8 cellular contexts compared by ENCODE assay signal in the genomic region with DNA sequence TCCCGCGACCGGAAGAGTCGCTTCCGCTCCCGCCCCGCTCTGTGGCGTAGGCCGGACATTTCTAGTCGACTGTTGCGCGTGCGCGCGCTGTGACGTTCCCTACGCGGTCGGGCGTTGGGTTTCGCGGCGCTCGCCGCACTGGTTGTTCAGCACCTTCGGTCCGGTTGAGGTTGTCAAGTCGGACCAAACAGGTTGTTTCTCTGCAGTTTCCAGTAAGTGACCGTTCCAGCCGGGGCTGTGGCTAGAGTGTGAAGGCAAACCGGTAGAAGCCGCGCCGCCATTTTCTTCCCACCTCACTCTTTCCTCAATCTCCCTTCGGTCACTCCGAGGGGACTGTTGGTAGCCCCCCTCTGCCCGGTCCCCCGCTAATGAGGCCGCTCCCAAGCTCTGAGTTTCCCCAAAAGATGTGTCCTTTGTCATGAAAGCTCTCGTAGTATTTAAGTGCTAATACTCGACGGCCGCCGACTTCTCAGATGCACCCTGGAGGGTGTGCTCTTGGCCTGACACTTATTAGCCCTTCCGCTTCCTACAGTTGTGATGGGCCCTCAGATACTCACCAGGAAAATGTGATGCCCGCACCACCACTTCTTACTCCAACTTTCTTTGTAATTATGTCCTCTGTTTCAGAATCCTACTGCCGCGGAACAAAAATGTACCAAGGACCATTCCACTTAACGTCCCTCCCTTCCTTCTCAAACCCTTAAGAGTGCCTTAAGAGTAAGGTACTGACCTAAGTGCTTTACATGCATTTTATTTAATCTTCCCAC. TPM values are rescaled to one million over a fixed set of nuclear protein-coding genes. Genes with fewer than 3 reads are reported as not detected.
DNase-seq lines count a peak whose midpoint lies in the region; ATAC-seq and TF ChIP-seq lines count a peak whose summit lies in the region.

No MANE protein-coding gene starts in this region.

- H3K27ac ChIP-seq in SU-DHL-6 (ENCODE audit: low read depth, low read length), result peak overlapping the region; percentile 62
- peak overlapping the region; percentile 78 to 92 for H3K27ac ChIP-seq in ovary
- peak overlapping the region; percentile 98 for H3K27ac ChIP-seq in thymus (ENCODE audit: low read depth)

- H3K36me3 ChIP-seq in SU-DHL-6 (ENCODE audit: low read length) (no peaks in the 10 kb centered on the region), ovary (no peaks in the 10 kb centered on the region), thymus (ENCODE audit: control insufficient read depth, insufficient read depth) (no peaks in the 10 kb centered on the region)

- 1 to 3% (median 2%) methylated on average over 49 of the region's 49 CpGs for WGBS in ovary, 3 donors
- WGBS in thymus, result 7% methylated on average over 49 of the region's 49 CpGs

- peaks cover 23% of the 10 kb centered on the region; the same call in 1 of the 2 replicates for H3F3A ChIP-seq in SU-DHL-6 (ENCODE audit: insufficient read depth)

- H3K9me3 ChIP-seq in SU-DHL-6 (ENCODE audit: insufficient read depth, low read length), result no peaks in the 10 kb centered on the region
- H3K9me3 ChIP-seq in ovary, result no peaks in the 10 kb centered on the region
- H3K9me3 ChIP-seq in thymus (ENCODE audit: control insufficient read depth), result peaks cover 1% of the 10 kb centered on the region

- peak overlapping the region; percentile 95 for H3K4me3 Mint-ChIP-seq in HFFc6

- no peaks in the 10 kb centered on the region for H4K20me1 ChIP-seq in SU-DHL-6 (ENCODE audit: low read depth, low read length)

- no peaks in the 10 kb centered on the region for H3K9me3 Mint-ChIP-seq in HFFc6

- no peaks in the 10 kb centered on the region; the same call in 1 of the 2 replicates for H3K36me3 Mint-ChIP-seq in HFFc6 (ENCODE audit: low read depth)

- H3K4me3 ChIP-seq in SU-DHL-6 (ENCODE audit: insufficient read depth, low read length, poor library complexity, severe bottlenecking) (peak overlapping the region; percentile 71), ovary (peak overlapping the region; percentile 56), thymus (ENCODE audit: low read length) (peak overlapping the region; percentile 86)

- peak; percentile 96 for TF ChIP-seq POLR2A in ovary (IDR thresholded peaks at IDR 0.05)

- TF ChIP-seq CTCF in GM10266 (IDR thresholded peaks at IDR 0.05; ENCODE audit: control insufficient read depth, insufficient read depth, low read depth, missing control alignments) (no peak), HFFc6 (IDR thresholded peaks at IDR 0.05) (no peak), SU-DHL-6 (IDR thresholded peaks at IDR 0.05; ENCODE audit: insufficient read depth, low read length, poor library complexity, severe bottlenecking) (no peak), ovary (IDR thresholded peaks at IDR 0.05) (no peak)

- peak overlapping the region; percentile 87 for H2AFZ ChIP-seq in SU-DHL-6 (ENCODE audit: low read depth, low read length, severe bottlenecking)

- DNase-seq in GM10266 (ENCODE audit: extremely low spot score) (peak; percentile 80), HFFc6 (peak; percentile 86), NCI-H1048 (lab: John Stamatoyannopoulos, UW) (peak; percentile 87), Right ventricle myocardium superior (peak; percentile 98), ovary (peak; percentile 92 to 95 (median 93))
- DNase-seq in activated naive CD8-positive, alpha-beta T cell treated with anti-CD3 and anti-CD28 coated beads, Interleukin-2, amount 50 U/mL, for 16 hours (ENCODE audit: low read depth, low spot score), result peak; percentile 26

- intact Hi-C loops in Right ventricle myocardium superior (cut with DNase I) (no loop called here), ovary (cut with DNase I) (no loop called here)

- peak; percentile 100 for ATAC-seq in Right ventricle myocardium superior (ENCODE audit: poor library complexity)

- TF ChIP-seq EP300 in ovary (IDR thresholded peaks at IDR 0.05), result no peak

- H3K9ac ChIP-seq in SU-DHL-6 (ENCODE audit: low read length), result peak overlapping the region; percentile 78

- peak overlapping the region; percentile 100 for H3K27ac Mint-ChIP-seq in HFFc6

- no peaks in the 10 kb centered on the region for H3K79me2 ChIP-seq in SU-DHL-6 (ENCODE audit: insufficient read depth, low read length)

- no peaks in the 10 kb centered on the region for H3K27me3 Mint-ChIP-seq in HFFc6 (ENCODE audit: insufficient read depth)

- peak overlapping the region; percentile 91 for H3K4me2 ChIP-seq in SU-DHL-6 (ENCODE audit: low read depth, low read length, poor library complexity, severe bottlenecking)

- H3K4me1 ChIP-seq in ovary (ENCODE audit: insufficient read depth) (no peaks in the 10 kb centered on the region), thymus (ENCODE audit: control insufficient read depth, insufficient read depth, low read length) (no peaks in the 10 kb centered on the region)

- no peaks in the 10 kb centered on the region for H3K9me2 ChIP-seq in SU-DHL-6 (replicated peaks; ENCODE audit: insufficient read depth, low read length)

- H3K27me3 ChIP-seq in SU-DHL-6 (ENCODE audit: low read length) (no peaks in the 10 kb centered on the region), ovary (no peaks in the 10 kb centered on the region), thymus (ENCODE audit: control insufficient read depth, insufficient read depth) (no peaks in the 10 kb centered on the region)

- H3K4me1 Mint-ChIP-seq in HFFc6 (ENCODE audit: low read depth), result peaks cover 31% of the 10 kb centered on the region

RNA-seq across cellular contexts. Expression of gene TRAF5, which starts 56.3 kb away (rescaled TPM):
- 10 to 100 TPM in 1 of 6 experiments, 1 to 10 TPM in 5; 7.7 to 12.3 (median 8.7) TPM for total RNA-seq in HFFc6 (2021; fragmentation: NEBNext Ultra II Directional; extraction: Animal tissue kit (Norgen Biotek cat#: 25700))
- total RNA-seq in Right ventricle myocardium superior, result 1.5 TPM
- 10 to 100 TPM in 6 of 7 donors, 1 to 10 TPM in 1; 6.8 to 17.7 (median 13.6) TPM for total RNA-seq in ovary
- polyA plus RNA-seq in ovary, result 10 to 100 TPM in 1 of 2 donors, 1 to 10 TPM in 1; 6.1 to 23.2 TPM
- 47.6 TPM for polyA plus RNA-seq in thymus

Comparison
In these comparisons a context has a peak if more than half of its experiments do, and no peak if none do; other contexts are left out.
1. Peak in every context shown above with its lines: DNase-seq, ATAC-seq, H3K4me3 ChIP-seq and H3K27ac ChIP-seq.
2. DNase-seq: peak in every context shown above with its lines; median percentile 98 in Right ventricle myocardium superior; 93 in ovary; 87 in NCI-H1048; 86 in HFFc6; 80 in GM10266; 26 in activated naive CD8-positive, alpha-beta T cell treated with anti-CD3 and anti-CD28 coated beads, Interleukin-2, amount 50 U/mL, for 16 hours.